In the genomic region with DNA sequence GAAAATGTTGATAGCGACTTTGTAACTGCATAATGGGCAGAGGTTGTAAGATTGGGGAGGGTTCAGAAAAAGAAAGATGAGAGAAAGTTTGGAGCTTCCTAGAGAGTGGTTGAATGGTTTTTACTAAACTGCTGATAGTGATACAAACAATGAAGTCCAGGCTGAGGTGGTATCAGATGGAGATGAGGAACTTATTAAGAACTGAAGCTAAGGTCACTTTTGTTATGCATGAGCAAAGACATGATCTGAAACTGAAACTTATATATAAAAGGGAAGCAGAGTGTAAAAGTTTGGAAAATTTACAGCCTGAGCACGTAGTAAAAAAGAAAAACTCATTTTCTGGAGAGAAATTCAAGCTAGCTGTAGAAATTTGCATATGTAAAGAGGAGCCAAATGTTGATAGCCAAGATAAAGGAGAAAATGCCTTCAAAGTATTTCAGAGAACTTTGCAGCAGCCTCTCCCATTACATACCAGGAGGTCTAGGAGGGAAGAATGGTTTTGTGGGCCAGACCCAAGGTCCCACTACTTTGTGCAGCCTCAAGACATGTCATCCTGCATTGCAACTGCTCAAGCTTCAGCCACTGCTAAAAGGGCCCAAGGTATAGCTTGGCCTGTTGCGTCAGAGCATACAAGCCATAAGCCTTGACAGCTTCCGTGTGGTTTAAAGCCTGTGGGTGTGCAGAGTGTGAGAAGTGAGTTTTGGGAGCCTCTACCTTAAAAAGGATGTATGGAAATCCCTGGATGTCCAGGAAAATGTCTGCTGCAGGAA, we compare ENCODE assay signal across 17 cellular contexts.
DNase-seq lines count a peak whose midpoint lies in the region; ATAC-seq, FAIRE-seq and TF ChIP-seq lines count a peak whose summit lies in the region.
"Had no signal": no experiment of that assay in that cellular context is flagged by ENCODE, and none has a peak within 500 bp of the region (broad histone marks: within the 10 kb centered on the region; RNA-seq: fewer than 3 reads in every experiment).

No MANE protein-coding gene starts in this region.

- H3K4me1 Mint-ChIP-seq in stimulated activated memory B cell treated with anti-CD40 and anti-IgM and Interleukin-4, amounts not matched to agents 10 μg/mL and 1 μg/mL and 100 μg/mL, for 72 hours: peaks cover 28% of the 10 kb centered on the region
- no peaks in the 10 kb centered on the region for H3K4me1 Mint-ChIP-seq in CD8-positive, alpha-beta T cell (ENCODE audit: low read depth)

- no peaks in the 10 kb centered on the region for H3K36me3 ChIP-seq in transverse colon
- H3K36me3 ChIP-seq in CD8-positive, alpha-beta T cell (ENCODE audit: insufficient read depth, low read length): no peaks in the 10 kb centered on the region
- H3K36me3 ChIP-seq: cardiac muscle cell, left ventricle myocardium inferior had no signal

- H3K4me1 ChIP-seq in transverse colon: no peaks in the 10 kb centered on the region
- no peaks in the 10 kb centered on the region for H3K4me1 ChIP-seq in CD8-positive, alpha-beta T cell (ENCODE audit: insufficient read depth, low read length)
- H3K4me1 ChIP-seq: left ventricle myocardium inferior had no signal

- no peak for FAIRE-seq in RCC 7860 (lab: Jason Lieb, UNC)
- FAIRE-seq: HepG2 had no signal

- no peaks in the 10 kb centered on the region for H3K27me3 ChIP-seq in transverse colon
- H3K27me3 ChIP-seq in CD8-positive, alpha-beta T cell (ENCODE audit: insufficient read depth, low read length): no peaks in the 10 kb centered on the region
- H3K27me3 ChIP-seq: cardiac muscle cell had no signal

- DNase-seq in NOMO-1 treated with DMSO at 0.1 percent for 48 hours (lab: John Stamatoyannopoulos, UW; ENCODE audit: unreplicated experiment) (peak; percentile 84), transverse colon (no peak), NCI-H82 treated with DMSO at 0.1 percent for 48 hours (lab: John Stamatoyannopoulos, UW; ENCODE audit: unreplicated experiment) (no peak), RCC 7860 (ENCODE audit: low spot score) (no peak)
- no peak for DNase-seq in CD8-positive, alpha-beta T cell
- DNase-seq: activated CD8-positive, alpha-beta T cell treated with anti-CD3 and anti-CD28 coated beads, Interleukin-2, amount 10 ng/mL, durations not matched to agents 7 days and 5 days; activated naive CD4-positive, alpha-beta T cell; left ventricle myocardium inferior; NCI-H1694 treated with DMSO at 0.1 percent for 48 hours; PC-9 had no signal

- H3K27ac ChIP-seq in transverse colon: no peak overlapping the region
- H3K27ac ChIP-seq in CD8-positive, alpha-beta T cell (ENCODE audit: low read depth, low read length): no peak overlapping the region
- H3K27ac ChIP-seq: cardiac muscle cell, left ventricle myocardium inferior, PC-9 had no signal

- ATAC-seq in GM19463 (IDR thresholded peaks at IDR 0.05; ENCODE audit: unreplicated experiment) (peak; percentile 50), HG02938 (IDR thresholded peaks at IDR 0.05; ENCODE audit: unreplicated experiment) (peak; percentile 46)
- ATAC-seq in stimulated activated memory B cell treated with anti-CD40 and anti-IgM and Interleukin-4, amounts not matched to agents 10 μg/mL and 1 μg/mL and 100 μg/mL, for 72 hours: peak; percentile 94
- ATAC-seq in CD8-positive, alpha-beta T cell: no peak
- ATAC-seq: activated CD8-positive, alpha-beta T cell treated with anti-CD3 and anti-CD28 coated beads, Interleukin-2, amount 10 ng/mL, durations not matched to agents 7 days and 5 days; HepG2 had no signal

- CTCF ChIA-PET in CD8-positive, alpha-beta T cell (lab: Charles Lee): no interaction called here

- 52 to 60% methylated on average over 4 of the region's 4 CpGs for WGBS in transverse colon (ENCODE audit: low coverage in 1 of 2), 2 donors

- peak overlapping the region; percentile 97 for H3K27ac Mint-ChIP-seq in stimulated activated memory B cell treated with anti-CD40 and anti-IgM and Interleukin-4, amounts not matched to agents 10 μg/mL and 1 μg/mL and 100 μg/mL, for 72 hours
- no peak overlapping the region for H3K27ac Mint-ChIP-seq in CD8-positive, alpha-beta T cell
- H3K27ac Mint-ChIP-seq: activated CD8-positive, alpha-beta T cell treated with anti-CD3 and anti-CD28 coated beads, Interleukin-2, amount 10 ng/mL, durations not matched to agents 7 days and 5 days; type B pancreatic cell had no signal

- no peaks in the 10 kb centered on the region for H3K9me3 ChIP-seq in transverse colon
- no peaks in the 10 kb centered on the region for H3K9me3 ChIP-seq in CD8-positive, alpha-beta T cell (ENCODE audit: low read length)

- H3K4me3 ChIP-seq in transverse colon: no peak overlapping the region
- no peak overlapping the region for H3K4me3 ChIP-seq in CD8-positive, alpha-beta T cell (ENCODE audit: low read depth, low read length)
- H3K4me3 ChIP-seq: cardiac muscle cell, left ventricle myocardium inferior, PC-9, smooth muscle cell had no signal

- peak overlapping the region; percentile 66 for H3K4me3 Mint-ChIP-seq in stimulated activated memory B cell treated with anti-CD40 and anti-IgM and Interleukin-4, amounts not matched to agents 10 μg/mL and 1 μg/mL and 100 μg/mL, for 72 hours
- H3K4me3 Mint-ChIP-seq in CD8-positive, alpha-beta T cell: no peak overlapping the region
- H3K4me3 Mint-ChIP-seq: activated CD8-positive, alpha-beta T cell treated with anti-CD3 and anti-CD28 coated beads, Interleukin-2, amount 10 ng/mL, durations not matched to agents 7 days and 5 days; type B pancreatic cell had no signal

- no peaks in the 10 kb centered on the region for H3K9me3 Mint-ChIP-seq in stimulated activated memory B cell treated with anti-CD40 and anti-IgM and Interleukin-4, amounts not matched to agents 10 μg/mL and 1 μg/mL and 100 μg/mL, for 72 hours
- H3K9me3 Mint-ChIP-seq in CD8-positive, alpha-beta T cell: peaks cover 11% of the 10 kb centered on the region
- H3K9me3 Mint-ChIP-seq: type B pancreatic cell had no signal

- POLR2A ChIA-PET in CD8-positive, alpha-beta T cell (lab: Charles Lee): no interaction called here

- no peak for TF ChIP-seq CTCF in transverse colon (IDR thresholded peaks at IDR 0.05)
- TF ChIP-seq CTCF in CD8-positive, alpha-beta T cell (IDR thresholded peaks at IDR 0.05): no peak

- TF ChIP-seq EP300 in transverse colon (IDR thresholded peaks at IDR 0.05; ENCODE audit: low read depth): no peak

- H3K27me3 Mint-ChIP-seq in stimulated activated memory B cell treated with anti-CD40 and anti-IgM and Interleukin-4, amounts not matched to agents 10 μg/mL and 1 μg/mL and 100 μg/mL, for 72 hours: no peaks in the 10 kb centered on the region
- H3K27me3 Mint-ChIP-seq in CD8-positive, alpha-beta T cell (ENCODE audit: low read depth): no peaks in the 10 kb centered on the region
- H3K27me3 Mint-ChIP-seq: type B pancreatic cell had no signal

- in situ Hi-C loops in transverse colon (cut with MboI; ENCODE audit: low pct_ligation_motif_present in 1 of 4, low pct_unique_long_range_greater_than_20kb in 1 of 4, low sequenced_read_pairs in 3 of 4): no loop called here

- TF ChIP-seq POLR2A in transverse colon (IDR thresholded peaks at IDR 0.05): no peak

- intact Hi-C loops in transverse colon (cut with DNase I; ENCODE audit: low total_unique reads): no loop called here
- intact Hi-C loops in CD8-positive, alpha-beta T cell (cut with DNase I, micrococcal nuclease): no loop called here

- no peaks in the 10 kb centered on the region for H3K36me3 Mint-ChIP-seq in stimulated activated memory B cell treated with anti-CD40 and anti-IgM and Interleukin-4, amounts not matched to agents 10 μg/mL and 1 μg/mL and 100 μg/mL, for 72 hours
- no peaks in the 10 kb centered on the region for H3K36me3 Mint-ChIP-seq in CD8-positive, alpha-beta T cell
- H3K36me3 Mint-ChIP-seq: type B pancreatic cell had no signal
